In the genomic region with DNA sequence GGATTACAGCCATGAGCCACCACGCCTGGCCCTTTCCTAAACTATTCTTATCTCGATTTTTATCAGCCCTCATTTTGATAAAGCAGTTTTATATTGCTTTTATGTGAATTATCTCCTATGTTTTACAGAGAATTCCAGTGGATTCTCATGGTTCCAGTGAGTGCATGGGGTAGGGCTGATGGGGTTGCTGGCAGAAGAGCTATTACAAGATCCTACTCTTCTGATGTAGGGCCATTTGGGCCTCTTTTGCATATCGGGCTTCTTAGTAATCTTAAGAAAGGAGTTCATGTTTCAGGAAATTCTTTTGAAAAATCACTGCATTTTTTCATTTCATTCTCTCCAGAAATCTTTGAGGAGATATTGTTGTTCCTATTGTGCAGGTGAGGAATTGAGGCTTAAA, we compare ENCODE assay signal across 16 cellular contexts.
DNase-seq lines count a peak whose midpoint lies in the region; ATAC-seq and TF ChIP-seq lines count a peak whose summit lies in the region.
"Had no signal": no experiment of that assay in that cellular context is flagged by ENCODE, and none has a peak within 500 bp of the region (broad histone marks: within the 10 kb centered on the region; RNA-seq: fewer than 3 reads in every experiment).

No MANE protein-coding gene starts in this region.

- H3K4me1 ChIP-seq in GM23338 (ENCODE audit: insufficient read depth) (peaks cover 7% of the 10 kb centered on the region; the same call in 1 of the 2 replicates), mesenchymal stem cell (ENCODE audit: control insufficient read depth, insufficient read depth, low read depth, low read length) (peaks cover 2% of the 10 kb centered on the region), smooth muscle cell (ENCODE audit: low read depth) (peaks cover 24% of the 10 kb centered on the region)

- H3K4me3 ChIP-seq in GM23338 (no peak overlapping the region), brain microvascular endothelial cell (ENCODE audit: low read depth, low read length) (no peak overlapping the region), mesenchymal stem cell (ENCODE audit: insufficient read depth in 1 of 2, low read depth in 1 of 2, low read length in 2 of 2) (no peak overlapping the region), smooth muscle cell (no peak overlapping the region)
- H3K4me3 ChIP-seq: MG63 had no signal

- H3K4me2 ChIP-seq in GM23338 (no peak overlapping the region), mesenchymal stem cell (ENCODE audit: low read length, poor library complexity, severe bottlenecking) (no peak overlapping the region), smooth muscle cell (no peak overlapping the region)

- H2AFZ ChIP-seq in GM23338 (no peak overlapping the region), mesenchymal stem cell (ENCODE audit: low read depth, low read length) (no peak overlapping the region), smooth muscle cell (ENCODE audit: low read depth) (no peak overlapping the region)

- WGBS in mesenchymal stem cell: 100% methylated on average over 1 of the region's 3 CpGs
- 83% methylated on average over 3 of the region's 3 CpGs for WGBS in smooth muscle cell (ENCODE audit: low lambda C conversion rate)

- H3K36me3 ChIP-seq in GM23338 (ENCODE audit: insufficient read depth): no peaks in the 10 kb centered on the region
- H3K36me3 ChIP-seq in brain microvascular endothelial cell (replicated peaks): no peaks in the 10 kb centered on the region
- H3K36me3 ChIP-seq in mesenchymal stem cell (ENCODE audit: control insufficient read depth in 1 of 2, insufficient read depth in 2 of 2, low read depth in 1 of 2, low read length in 2 of 2): no peaks in the 10 kb centered on the region
- no peaks in the 10 kb centered on the region for H3K36me3 ChIP-seq in smooth muscle cell (ENCODE audit: low read depth)
- H3K36me3 ChIP-seq: MG63 had no signal

- H3K27ac Mint-ChIP-seq in GM23338: peak overlapping the region; percentile 44; the same call in 1 of the 2 replicates

- no peak for ATAC-seq in GM23338
- no peak for ATAC-seq in GM18505 (IDR thresholded peaks at IDR 0.05; ENCODE audit: unreplicated experiment)
- ATAC-seq in omental fat pad (ENCODE audit: low FRiP score): no peak
- no peak for ATAC-seq in HG02588 (IDR thresholded peaks at IDR 0.05; ENCODE audit: unreplicated experiment)

- peak overlapping the region; percentile 43 for H4K91ac ChIP-seq in mesenchymal stem cell (ENCODE audit: low read length)

- H3K9ac ChIP-seq in mesenchymal stem cell (ENCODE audit: low read length) (no peak overlapping the region), smooth muscle cell (ENCODE audit: low read depth) (no peak overlapping the region)

- H3K9me3 ChIP-seq in mesenchymal stem cell (ENCODE audit: control insufficient read depth, low read length) (no peaks in the 10 kb centered on the region), smooth muscle cell (replicated peaks; ENCODE audit: low read depth) (no peaks in the 10 kb centered on the region)
- H3K9me3 ChIP-seq: MG63 had no signal

- H3K9me2 ChIP-seq in GM23338 (ENCODE audit: insufficient read depth): no peaks in the 10 kb centered on the region

- H3K27ac ChIP-seq in GM23338 (ENCODE audit: low read depth): no peak overlapping the region
- peak overlapping the region; percentile 95 for H3K27ac ChIP-seq in brain microvascular endothelial cell
- H3K27ac ChIP-seq in mesenchymal stem cell (ENCODE audit: low read length, poor library complexity, severe bottlenecking): no peak overlapping the region
- peak overlapping the region; percentile 84 for H3K27ac ChIP-seq in smooth muscle cell (ENCODE audit: low read depth)

- H2BK12ac ChIP-seq in mesenchymal stem cell (ENCODE audit: low read length in 2 of 2): no peak overlapping the region

- H3K23ac ChIP-seq in mesenchymal stem cell (ENCODE audit: low read length in 2 of 2): no peak overlapping the region

- no peaks in the 10 kb centered on the region for H3K9me3 Mint-ChIP-seq in GM23338
- H3K9me3 Mint-ChIP-seq: HFFc6 had no signal

- TF ChIP-seq CTCF in GM23338 (conservative IDR thresholded peaks at IDR 0.05; ENCODE audit: low read depth in 2 of 2): no peak
- no peak for TF ChIP-seq CTCF in brain microvascular endothelial cell (IDR thresholded peaks at IDR 0.05; ENCODE audit: low read depth, low read length, missing control alignments)
- no peak for TF ChIP-seq CTCF in smooth muscle cell (IDR thresholded peaks at IDR 0.05; ENCODE audit: borderline replicate concordance, insufficient read depth, poor library complexity, severe bottlenecking)
- no peak for TF ChIP-seq CTCF in omental fat pad (IDR thresholded peaks at IDR 0.05)

- no peak overlapping the region for H2AK5ac ChIP-seq in mesenchymal stem cell (ENCODE audit: low read length, severe bottlenecking)

- H3K14ac ChIP-seq in mesenchymal stem cell (ENCODE audit: low read length in 2 of 2): no peak overlapping the region

- no peak overlapping the region for H3K4ac ChIP-seq in mesenchymal stem cell (ENCODE audit: low read depth in 1 of 2, low read length in 2 of 2)

- no peak overlapping the region for H4K8ac ChIP-seq in mesenchymal stem cell (ENCODE audit: low read length)

- H3K18ac ChIP-seq in mesenchymal stem cell (ENCODE audit: low read depth in 1 of 2, low read length in 2 of 2): no peak overlapping the region

- H3K79me1 ChIP-seq in mesenchymal stem cell (replicated peaks; ENCODE audit: low read length, poor library complexity, severe bottlenecking): no peaks in the 10 kb centered on the region

- H2BK15ac ChIP-seq in mesenchymal stem cell (ENCODE audit: low read depth, poor library complexity, severe bottlenecking): no peak overlapping the region

- no peak overlapping the region for H3K4me3 Mint-ChIP-seq in GM23338
- H3K4me3 Mint-ChIP-seq: HFFc6 had no signal

- no peak for TF ChIP-seq POLR2A in GM18505 (IDR thresholded peaks at IDR 0.05; ENCODE audit: borderline replicate concordance, extremely low read depth, insufficient read depth, insufficient read length)

- peaks cover 16% of the 10 kb centered on the region for H3K4me1 Mint-ChIP-seq in GM23338

- in situ Hi-C loops in brain microvascular endothelial cell (cut with HindIII; ENCODE audit: low pct_ligation_motif_present, low sequenced_read_pairs): no loop called here
- in situ Hi-C loops in G401 (cut with HindIII; ENCODE audit: low sequenced_read_pairs): no loop called here

- H2BK120ac ChIP-seq in mesenchymal stem cell (ENCODE audit: low read depth, low read length): no peak overlapping the region

- no peaks in the 10 kb centered on the region for H3K27me3 Mint-ChIP-seq in GM23338 (ENCODE audit: insufficient read depth, low read depth, poor library complexity)

- no peak overlapping the region for H2BK5ac ChIP-seq in mesenchymal stem cell (ENCODE audit: low read depth, low read length, poor library complexity, severe bottlenecking)

- H3K27me3 ChIP-seq in GM23338 (ENCODE audit: insufficient read depth) (no peaks in the 10 kb centered on the region), brain microvascular endothelial cell (replicated peaks) (no peaks in the 10 kb centered on the region), mesenchymal stem cell (ENCODE audit: control insufficient read depth in 1 of 2, insufficient read depth in 1 of 2, low read length in 2 of 2) (no peaks in the 10 kb centered on the region), smooth muscle cell (ENCODE audit: low read depth) (no peaks in the 10 kb centered on the region)
- H3K27me3 ChIP-seq: MG63 had no signal

- H3K79me2 ChIP-seq in GM23338 (replicated peaks; ENCODE audit: insufficient read depth): peaks cover 68% of the 10 kb centered on the region
- peaks cover 30% of the 10 kb centered on the region for H3K79me2 ChIP-seq in smooth muscle cell (ENCODE audit: low read depth)

- DNase-seq in GM23338 (ENCODE audit: low spot score): no peak
- DNase-seq in brain microvascular endothelial cell: no peak
- DNase-seq in mesenchymal stem cell: no peak
- no peak for DNase-seq in smooth muscle cell (lab: John Stamatoyannopoulos, UW; ENCODE audit: unreplicated experiment)
- no peak for DNase-seq in G401 (ENCODE audit: low spot score)
- no peak for DNase-seq in omental fat pad (ENCODE audit: low spot score)
- DNase-seq: C1 segment of cervical spinal cord, GF-D8, HFFc6, MG63, NCI-H1092 treated with DMSO at 0.1 percent for 48 hours, NCI-H1694, NCI-H524 treated with DMSO at 0.1 percent for 48 hours, Right ventricle myocardium superior had no signal

- peaks cover 24% of the 10 kb centered on the region; the same call in 1 of the 2 replicates for H4K20me1 ChIP-seq in GM23338 (replicated peaks; ENCODE audit: insufficient read depth)
- H4K20me1 ChIP-seq in smooth muscle cell (ENCODE audit: low read depth): no peaks in the 10 kb centered on the region

- no peaks in the 10 kb centered on the region for H3K36me3 Mint-ChIP-seq in GM23338 (ENCODE audit: low read depth)

- H3F3A ChIP-seq in GM23338 (replicated peaks; ENCODE audit: low read depth) (no peaks in the 10 kb centered on the region), smooth muscle cell (ENCODE audit: low read depth) (peaks cover 32% of the 10 kb centered on the region)

TF ChIP-seq in GM23338, 12 proteins besides CTCF, POLR2A, EP300 and RAD21 (continues in another document):
- TF ChIP-seq NANOG (IDR thresholded peaks at IDR 0.05; ENCODE audit: borderline replicate concordance) (no peak), ZNF114 (CRISPR knock-in tag; IDR thresholded peaks at IDR 0.05) (no peak), ZNF331 (CRISPR knock-in tag; IDR thresholded peaks at IDR 0.05; ENCODE audit: low read depth) (no peak), JUNB (IDR thresholded peaks at IDR 0.05; ENCODE audit: unreplicated experiment) (no peak), CREB1 (CRISPR knock-in tag; IDR thresholded peaks at IDR 0.05; ENCODE audit: low read depth) (no peak), POLR2AphosphoS5 (IDR thresholded peaks at IDR 0.05; ENCODE audit: low read depth) (no peak), EZH2 (IDR thresholded peaks at IDR 0.05; ENCODE audit: low read depth, unreplicated experiment) (no peak), EZH2phosphoT487 (IDR thresholded peaks at IDR 0.05; ENCODE audit: unreplicated experiment) (no peak)
- TF ChIP-seq, protein P1, sequence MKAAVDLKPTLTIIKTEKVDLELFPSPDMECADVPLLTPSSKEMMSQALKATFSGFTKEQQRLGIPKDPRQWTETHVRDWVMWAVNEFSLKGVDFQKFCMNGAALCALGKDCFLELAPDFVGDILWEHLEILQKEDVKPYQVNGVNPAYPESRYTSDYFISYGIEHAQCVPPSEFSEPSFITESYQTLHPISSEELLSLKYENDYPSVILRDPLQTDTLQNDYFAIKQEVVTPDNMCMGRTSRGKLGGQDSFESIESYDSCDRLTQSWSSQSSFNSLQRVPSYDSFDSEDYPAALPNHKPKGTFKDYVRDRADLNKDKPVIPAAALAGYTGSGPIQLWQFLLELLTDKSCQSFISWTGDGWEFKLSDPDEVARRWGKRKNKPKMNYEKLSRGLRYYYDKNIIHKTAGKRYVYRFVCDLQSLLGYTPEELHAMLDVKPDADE (IDR thresholded peaks at IDR 0.05): no peak

Comparison
In these comparisons a context has a peak if more than half of its experiments do, and no peak if none do; other contexts are left out.
1. H3K27ac ChIP-seq: peak in brain microvascular endothelial cell (single experiment) and smooth muscle cell (single experiment); none in GM23338 (single experiment) and mesenchymal stem cell (single experiment).